ENCODE assay signal across 12 cellular contexts in the genomic region with DNA sequence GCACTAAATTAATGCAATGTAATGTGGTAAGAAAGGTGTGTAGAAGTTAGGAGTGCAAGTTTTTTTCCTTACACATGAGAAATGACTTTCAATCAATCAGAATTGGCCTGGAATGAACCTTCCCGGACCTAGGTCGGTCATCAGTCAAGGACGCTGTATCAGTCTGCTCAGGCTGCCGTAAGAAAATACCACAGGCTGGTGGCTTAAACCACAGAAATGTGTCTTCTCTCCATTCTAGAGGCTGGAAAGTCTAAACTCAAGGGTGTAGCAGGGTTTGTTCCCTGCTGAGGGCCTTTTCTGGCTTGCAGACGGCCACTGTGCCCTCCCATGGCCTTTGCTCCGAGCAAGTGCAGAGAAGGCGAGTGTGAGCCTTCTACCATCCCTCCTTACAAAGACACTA.
A peak's percentile ranks its signal among the peaks of the same experiment; 100 is the strongest.
DNase-seq lines count a peak whose midpoint lies in the region; FAIRE-seq and TF ChIP-seq lines count a peak whose summit lies in the region.
"Had no signal": no experiment of that assay in that cellular context is flagged by ENCODE, and none has a peak within 500 bp of the region (broad histone marks: within the 10 kb centered on the region; RNA-seq: fewer than 3 reads in every experiment).

No MANE protein-coding gene starts in this region.

- peaks cover 22% of the 10 kb centered on the region for H3K36me3 Mint-ChIP-seq in activated naive CD8-positive, alpha-beta T cell treated with anti-CD3 and anti-CD28 coated beads for 36 hours

- peaks cover 74 to 96% (median 94%) of the 10 kb centered on the region in 10 experiments for H3K4me1 ChIP-seq in BLaER1 treated with 17β-estradiol and CSF1 and Interleukin-3, amounts not matched to agents 10 nM and 100 nM
- peaks cover 12 to 16% of the 10 kb centered on the region in 2 donors for H3K4me1 ChIP-seq in muscle layer of duodenum (ENCODE audit: control insufficient read depth in 1 of 2, insufficient read depth in 2 of 2, low read length in 2 of 2)

- peak; percentile 38 for FAIRE-seq in GM12892 (lab: Jason Lieb, UNC)

- no peaks in the 10 kb centered on the region; a peak in 1 of 22 replicates for H3K27me3 ChIP-seq in BLaER1 treated with 17β-estradiol and CSF1 and Interleukin-3, amounts not matched to agents 10 nM and 100 nM
- no peaks in the 10 kb centered on the region for H3K27me3 ChIP-seq in muscle layer of duodenum (ENCODE audit: low read depth, low read length)

- H3K9ac ChIP-seq in BLaER1 treated with 17β-estradiol and CSF1 and Interleukin-3, amounts not matched to agents 10 nM and 100 nM = peak overlapping the region; percentile 78 to 98 (median 95)

- peaks cover 72% of the 10 kb centered on the region for H3K4me1 Mint-ChIP-seq in activated naive CD8-positive, alpha-beta T cell treated with anti-CD3 and anti-CD28 coated beads for 36 hours

- H4K20me1 ChIP-seq in BLaER1 treated with 17β-estradiol and CSF1 and Interleukin-3, amounts not matched to agents 10 nM and 100 nM = peaks cover 0 to 20% (median 0%) of the 10 kb centered on the region in 11 experiments; a peak in 3 of 22 replicates

- no peak overlapping the region for H3K4me3 Mint-ChIP-seq in activated naive CD8-positive, alpha-beta T cell treated with anti-CD3 and anti-CD28 coated beads for 36 hours

- DNase-seq in GM12892 (ENCODE audit: insufficient read length) (no peak), NCI-H524 treated with DMSO at 0.1 percent for 48 hours (lab: John Stamatoyannopoulos, UW) (no peak), medulla oblongata (ENCODE audit: extremely low spot score) (no peak), HuH-7.5 (ENCODE audit: low spot score) (no peak), HPDE6-E6E7 (ENCODE audit: extremely low spot score) (no peak)
- DNase-seq in activated naive CD8-positive, alpha-beta T cell treated with anti-CD3 and anti-CD28 coated beads for 36 hours = no peak
- DNase-seq: amygdala, hypothalamus, NCI-H526, SHP77 treated with DMSO at 0.1 percent for 48 hours had no signal

- TF ChIP-seq POLR2A in GM12892 (IDR thresholded peaks at IDR 0.05; ENCODE audit: low read depth, low read length) = no peak

- peak overlapping the region; percentile 75 for H3K27ac Mint-ChIP-seq in activated naive CD8-positive, alpha-beta T cell treated with anti-CD3 and anti-CD28 coated beads for 36 hours

- peak overlapping the region in 8 of 10 experiments; percentile 30 to 70 (median 62); a peak in 16 of 20 replicates for H3K4me3 ChIP-seq in BLaER1 treated with 17β-estradiol and CSF1 and Interleukin-3, amounts not matched to agents 10 nM and 100 nM
- H3K4me3 ChIP-seq in muscle layer of duodenum (ENCODE audit: low read depth in 1 of 2, low read length in 2 of 2) = no peak overlapping the region

- peaks cover 17 to 54% (median 28%) of the 10 kb centered on the region in 11 experiments for H3K36me3 ChIP-seq in BLaER1 treated with 17β-estradiol and CSF1 and Interleukin-3, amounts not matched to agents 10 nM and 100 nM
- peaks cover 7 to 8% of the 10 kb centered on the region in 2 donors for H3K36me3 ChIP-seq in muscle layer of duodenum (ENCODE audit: control insufficient read depth in 1 of 2, insufficient read depth in 2 of 2, low read length in 2 of 2)

- peak overlapping the region; percentile 89 to 100 (median 98) for H3K27ac ChIP-seq in BLaER1 treated with 17β-estradiol and CSF1 and Interleukin-3, amounts not matched to agents 10 nM and 100 nM
- peak overlapping the region; percentile 47 for H3K27ac ChIP-seq in muscle layer of duodenum (ENCODE audit: low read length)

- H3K9me3 ChIP-seq in BLaER1 treated with 17β-estradiol and CSF1 and Interleukin-3, amounts not matched to agents 10 nM and 100 nM (replicated peaks in 1 of 11) = peaks cover 0 to 1% (median 0%) of the 10 kb centered on the region in 11 experiments; a peak in 3 of 22 replicates
- no peaks in the 10 kb centered on the region for H3K9me3 ChIP-seq in muscle layer of duodenum (ENCODE audit: control insufficient read depth in 1 of 2, low read length in 2 of 2)

- H3K4me2 ChIP-seq in BLaER1 treated with 17β-estradiol and CSF1 and Interleukin-3, amounts not matched to agents 10 nM and 100 nM = peak overlapping the region; percentile 87 to 98 (median 93)

- no peaks in the 10 kb centered on the region for H3K27me3 Mint-ChIP-seq in activated naive CD8-positive, alpha-beta T cell treated with anti-CD3 and anti-CD28 coated beads for 36 hours

- no peaks in the 10 kb centered on the region for H3K9me3 Mint-ChIP-seq in activated naive CD8-positive, alpha-beta T cell treated with anti-CD3 and anti-CD28 coated beads for 36 hours

Comparison
In these comparisons a context has a peak if more than half of its experiments do, and no peak if none do; other contexts are left out.
1. H3K4me3 ChIP-seq: peak in BLaER1 treated with 17β-estradiol and CSF1 and Interleukin-3, amounts not matched to agents 10 nM and 100 nM (8 of 10); none in muscle layer of duodenum (0 of 2).